ENCODE assay signal across 3 cellular contexts in genomic region chr2:151186011-151186410, GRCh38.
A peak's percentile ranks its signal among the peaks of the same experiment; 100 is the strongest.
TF ChIP-seq lines count a peak whose summit lies in the region.

No MANE protein-coding gene starts in this region.

TF ChIP-seq in K562, 482 proteins besides CTCF, POLR2A, EP300 and RAD21:
- TF ChIP-seq ZNF124 (CRISPR knock-in tag; IDR thresholded peaks at IDR 0.05) (no peak), PPARD (CRISPR knock-in tag; IDR thresholded peaks at IDR 0.05) (no peak), HNRNPUL1 (IDR thresholded peaks at IDR 0.05; ENCODE audit: low read length) (no peak), YY1 (IDR thresholded peaks at IDR 0.05; ENCODE audit: borderline replicate concordance in 1 of 3, control insufficient read depth in 1 of 3, extremely low read depth in 1 of 3, insufficient read depth in 3 of 3, insufficient read length in 1 of 3, insufficient replicate concordance in 2 of 3, low read depth in 1 of 3, low read length in 2 of 3) (peak in 1 of 3 experiments; percentile 47), HDAC3 (IDR thresholded peaks at IDR 0.05; ENCODE audit: borderline replicate concordance, partially characterized antibody) (peak; percentile 64), ZNF24 (IDR thresholded peaks at IDR 0.05) (peak; percentile 77), HNRNPLL (IDR thresholded peaks at IDR 0.05; ENCODE audit: low read depth, low read length, poor library complexity, severe bottlenecking) (peak; percentile 99), CREB5 (CRISPR knock-in tag; IDR thresholded peaks at IDR 0.05) (no peak), SRF (CRISPR knock-in tag; IDR thresholded peaks at IDR 0.05) (no peak), CEBPB (tag; IDR thresholded peaks at IDR 0.05) (peak; percentile 59; the same call in 1 of the 2 replicates)
- TF ChIP-seq, protein P1, sequence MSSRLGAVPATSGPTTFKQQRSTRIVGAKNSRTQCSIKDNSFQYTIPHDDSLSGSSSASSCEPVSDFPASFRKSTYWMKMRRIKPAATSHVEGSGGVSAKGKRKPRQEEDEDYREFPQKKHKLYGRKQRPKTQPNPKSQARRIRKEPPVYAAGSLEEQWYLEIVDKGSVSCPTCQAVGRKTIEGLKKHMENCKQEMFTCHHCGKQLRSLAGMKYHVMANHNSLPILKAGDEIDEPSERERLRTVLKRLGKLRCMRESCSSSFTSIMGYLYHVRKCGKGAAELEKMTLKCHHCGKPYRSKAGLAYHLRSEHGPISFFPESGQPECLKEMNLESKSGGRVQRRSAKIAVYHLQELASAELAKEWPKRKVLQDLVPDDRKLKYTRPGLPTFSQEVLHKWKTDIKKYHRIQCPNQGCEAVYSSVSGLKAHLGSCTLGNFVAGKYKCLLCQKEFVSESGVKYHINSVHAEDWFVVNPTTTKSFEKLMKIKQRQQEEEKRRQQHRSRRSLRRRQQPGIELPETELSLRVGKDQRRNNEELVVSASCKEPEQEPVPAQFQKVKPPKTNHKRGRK (tag; IDR thresholded peaks at IDR 0.05): no peak

TF ChIP-seq in H1, 55 proteins besides CTCF, POLR2A, EP300 and RAD21:
- TF ChIP-seq TAF7 (optimal IDR thresholded peaks at IDR 0.05; ENCODE audit: borderline replicate concordance, low read depth, low read length): no peak
- TF ChIP-seq CTBP2 (IDR thresholded peaks at IDR 0.05; ENCODE audit: borderline replicate concordance, insufficient read depth, insufficient read length, low read length): no peak
- no peak for TF ChIP-seq TCF12 (IDR thresholded peaks at IDR 0.05; ENCODE audit: low read depth, low read length)
- no peak for TF ChIP-seq TAF1 (IDR thresholded peaks at IDR 0.05; ENCODE audit: low read depth, low read length)
- no peak for TF ChIP-seq GABPA (IDR thresholded peaks at IDR 0.05; ENCODE audit: borderline replicate concordance, insufficient read depth, low read length)
- no peak for TF ChIP-seq SIN3A (conservative IDR thresholded peaks at IDR 0.05 in 1 of 2, IDR thresholded peaks at IDR 0.05 in 1 of 2; ENCODE audit: low read depth in 1 of 2, low read length in 2 of 2)

TF ChIP-seq in GM23338, 12 proteins besides CTCF, POLR2A, EP300 and RAD21:
- TF ChIP-seq CREB1 (CRISPR knock-in tag; IDR thresholded peaks at IDR 0.05; ENCODE audit: low read depth): no peak
- TF ChIP-seq POLR2AphosphoS5 (IDR thresholded peaks at IDR 0.05; ENCODE audit: low read depth): no peak
- TF ChIP-seq, protein P2, sequence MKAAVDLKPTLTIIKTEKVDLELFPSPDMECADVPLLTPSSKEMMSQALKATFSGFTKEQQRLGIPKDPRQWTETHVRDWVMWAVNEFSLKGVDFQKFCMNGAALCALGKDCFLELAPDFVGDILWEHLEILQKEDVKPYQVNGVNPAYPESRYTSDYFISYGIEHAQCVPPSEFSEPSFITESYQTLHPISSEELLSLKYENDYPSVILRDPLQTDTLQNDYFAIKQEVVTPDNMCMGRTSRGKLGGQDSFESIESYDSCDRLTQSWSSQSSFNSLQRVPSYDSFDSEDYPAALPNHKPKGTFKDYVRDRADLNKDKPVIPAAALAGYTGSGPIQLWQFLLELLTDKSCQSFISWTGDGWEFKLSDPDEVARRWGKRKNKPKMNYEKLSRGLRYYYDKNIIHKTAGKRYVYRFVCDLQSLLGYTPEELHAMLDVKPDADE (IDR thresholded peaks at IDR 0.05): no peak
- TF ChIP-seq ZNF462 (CRISPR knock-in tag; IDR thresholded peaks at IDR 0.05): no peak
- TF ChIP-seq, protein P3, sequence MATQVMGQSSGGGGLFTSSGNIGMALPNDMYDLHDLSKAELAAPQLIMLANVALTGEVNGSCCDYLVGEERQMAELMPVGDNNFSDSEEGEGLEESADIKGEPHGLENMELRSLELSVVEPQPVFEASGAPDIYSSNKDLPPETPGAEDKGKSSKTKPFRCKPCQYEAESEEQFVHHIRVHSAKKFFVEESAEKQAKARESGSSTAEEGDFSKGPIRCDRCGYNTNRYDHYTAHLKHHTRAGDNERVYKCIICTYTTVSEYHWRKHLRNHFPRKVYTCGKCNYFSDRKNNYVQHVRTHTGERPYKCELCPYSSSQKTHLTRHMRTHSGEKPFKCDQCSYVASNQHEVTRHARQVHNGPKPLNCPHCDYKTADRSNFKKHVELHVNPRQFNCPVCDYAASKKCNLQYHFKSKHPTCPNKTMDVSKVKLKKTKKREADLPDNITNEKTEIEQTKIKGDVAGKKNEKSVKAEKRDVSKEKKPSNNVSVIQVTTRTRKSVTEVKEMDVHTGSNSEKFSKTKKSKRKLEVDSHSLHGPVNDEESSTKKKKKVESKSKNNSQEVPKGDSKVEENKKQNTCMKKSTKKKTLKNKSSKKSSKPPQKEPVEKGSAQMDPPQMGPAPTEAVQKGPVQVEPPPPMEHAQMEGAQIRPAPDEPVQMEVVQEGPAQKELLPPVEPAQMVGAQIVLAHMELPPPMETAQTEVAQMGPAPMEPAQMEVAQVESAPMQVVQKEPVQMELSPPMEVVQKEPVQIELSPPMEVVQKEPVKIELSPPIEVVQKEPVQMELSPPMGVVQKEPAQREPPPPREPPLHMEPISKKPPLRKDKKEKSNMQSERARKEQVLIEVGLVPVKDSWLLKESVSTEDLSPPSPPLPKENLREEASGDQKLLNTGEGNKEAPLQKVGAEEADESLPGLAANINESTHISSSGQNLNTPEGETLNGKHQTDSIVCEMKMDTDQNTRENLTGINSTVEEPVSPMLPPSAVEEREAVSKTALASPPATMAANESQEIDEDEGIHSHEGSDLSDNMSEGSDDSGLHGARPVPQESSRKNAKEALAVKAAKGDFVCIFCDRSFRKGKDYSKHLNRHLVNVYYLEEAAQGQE (IDR thresholded peaks at IDR 0.05; ENCODE audit: unreplicated experiment): no peak
- no peak for TF ChIP-seq STAT1 (IDR thresholded peaks at IDR 0.05; ENCODE audit: unreplicated experiment)
- TF ChIP-seq EZH2 (IDR thresholded peaks at IDR 0.05; ENCODE audit: low read depth, unreplicated experiment): no peak
- no peak for TF ChIP-seq NANOG (IDR thresholded peaks at IDR 0.05; ENCODE audit: borderline replicate concordance)
- TF ChIP-seq ZNF331 (CRISPR knock-in tag; IDR thresholded peaks at IDR 0.05; ENCODE audit: low read depth): no peak
- TF ChIP-seq EZH2phosphoT487 (IDR thresholded peaks at IDR 0.05; ENCODE audit: unreplicated experiment): no peak
